11 cellular contexts compared by ENCODE assay signal in the genomic region with DNA sequence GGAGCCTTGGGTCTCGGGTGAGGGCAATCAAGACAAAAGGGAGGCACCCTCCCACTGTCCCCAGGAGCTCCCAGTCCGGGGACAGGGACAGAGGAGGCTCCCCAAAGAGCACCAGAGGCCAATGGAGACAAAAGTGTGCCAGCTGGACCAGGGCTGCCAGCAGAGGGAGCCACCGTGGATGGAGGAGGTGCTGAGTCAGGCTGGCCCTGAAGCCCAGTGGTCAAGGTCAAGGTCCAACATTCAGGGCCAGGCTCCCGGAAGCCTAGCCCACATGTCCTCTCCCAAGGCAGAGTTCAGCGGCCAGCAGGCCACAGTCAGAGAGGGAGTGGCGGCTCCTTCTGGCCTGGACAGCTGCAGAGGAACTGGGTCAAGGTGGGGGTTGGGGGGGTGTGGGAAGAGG. TPM values are rescaled to one million over a fixed set of nuclear protein-coding genes. Genes with fewer than 3 reads are reported as not detected.
DNase-seq lines count a peak whose midpoint lies in the region; ATAC-seq and TF ChIP-seq lines count a peak whose summit lies in the region.
"Had no signal": no experiment of that assay in that cellular context is flagged by ENCODE, and none has a peak within 500 bp of the region (broad histone marks: within the 10 kb centered on the region; RNA-seq: fewer than 3 reads in every experiment).

No MANE protein-coding gene starts in this region.

- no peak overlapping the region for H3T11ph ChIP-seq in H9 (ENCODE audit: low read length)

- no peak overlapping the region for H4K91ac ChIP-seq in H9 (ENCODE audit: insufficient read length, low read depth, low read length)

- peaks cover 45% of the 10 kb centered on the region for H3K27me3 Mint-ChIP-seq in H9 (ENCODE audit: low read depth)

- no peaks in the 10 kb centered on the region for H3K79me2 ChIP-seq in H9 (ENCODE audit: insufficient read depth, low read length)

- H3K36me3 Mint-ChIP-seq in H9 (ENCODE audit: insufficient read depth in 1 of 3, low read depth in 3 of 3): no peaks in the 10 kb centered on the region

- no peak overlapping the region for H3K4ac ChIP-seq in H9 (ENCODE audit: low read depth, low read length)

- H3K27me3 ChIP-seq in H9 (ENCODE audit: insufficient read depth, low read length): no peaks in the 10 kb centered on the region

- no peaks in the 10 kb centered on the region for H3K4me1 ChIP-seq in H9 (ENCODE audit: insufficient read depth, low read length)

- H4K5ac ChIP-seq in H9 (ENCODE audit: insufficient read length, low read depth, low read length): no peak overlapping the region

- no peak overlapping the region for H3K27ac Mint-ChIP-seq in H9

- peaks cover 0 to 1% of the 10 kb centered on the region in 2 experiments; a peak in 2 of 5 replicates for H3K9me3 Mint-ChIP-seq in H9

- no peak overlapping the region for H3K23ac ChIP-seq in H9 (ENCODE audit: insufficient read length, low read depth, low read length)

- H3K27ac ChIP-seq in H9 (ENCODE audit: insufficient read length, low read depth, low read length): no peak overlapping the region

- H3K79me1 ChIP-seq in H9 (ENCODE audit: insufficient read depth, low read depth, low read length, poor library complexity, severe bottlenecking): no peaks in the 10 kb centered on the region

- no peak overlapping the region for H3K4me2 ChIP-seq in H9 (ENCODE audit: insufficient read depth, insufficient read length, low read length)

- H3K23me2 ChIP-seq in H9 (ENCODE audit: insufficient read length, low read depth, low read length, poor library complexity, severe bottlenecking): no peaks in the 10 kb centered on the region

- no CpG with 5 or more reads among the region's 6 CpGs for WGBS in H9 (ENCODE audit: extremely low coverage, insufficient read length, low lambda C conversion rate)

- H2BK120ac ChIP-seq in H9 (ENCODE audit: low read depth, low read length, poor library complexity, severe bottlenecking): no peak overlapping the region

- DNase-seq in AML-193 (lab: John Stamatoyannopoulos, UW) (peak; percentile 0 to 3), H9 (peak; percentile 79), astrocyte of the spinal cord (ENCODE audit: low read depth, low spot score) (no peak), left lobe of liver (ENCODE audit: low spot score) (peak; percentile 90), SKM-1 (lab: John Stamatoyannopoulos, UW; ENCODE audit: unreplicated experiment) (no peak), pons (ENCODE audit: low spot score) (no peak), NCI-H526 (lab: John Stamatoyannopoulos, UW) (no peak)
- DNase-seq: caudate nucleus had no signal

- no peak overlapping the region for H2BK5ac ChIP-seq in H9 (ENCODE audit: insufficient read length, low read length)

- no peak overlapping the region for H2BK12ac ChIP-seq in H9 (ENCODE audit: insufficient read length, low read depth, low read length)

- no peak overlapping the region for H2BK15ac ChIP-seq in H9 (ENCODE audit: low read depth, low read length)

- H3K56ac ChIP-seq in H9 (ENCODE audit: insufficient read length, low read depth, low read length): no peak overlapping the region

- no peak overlapping the region for H3K4me3 ChIP-seq in astrocyte of the spinal cord (ENCODE audit: low read depth, low read length)

- H3K14ac ChIP-seq in H9 (ENCODE audit: insufficient read depth, low read length): no peak overlapping the region

- H3K18ac ChIP-seq in H9 (ENCODE audit: insufficient read length, low read depth, low read length): no peak overlapping the region

- in situ Hi-C loops in astrocyte of the spinal cord (cut with HindIII; ENCODE audit: low sequenced_read_pairs): no loop called here

- H4K8ac ChIP-seq in H9 (replicated peaks; ENCODE audit: insufficient read length, low read depth, low read length): no peak overlapping the region

- no peak overlapping the region for H2AFZ ChIP-seq in H9 (ENCODE audit: low read length)

- no peaks in the 10 kb centered on the region for H4K20me1 ChIP-seq in H9 (ENCODE audit: control insufficient read depth, insufficient read depth, insufficient read length)

- H3K4me3 Mint-ChIP-seq in H9: no peak overlapping the region

- no peak overlapping the region for H2AK5ac ChIP-seq in H9 (ENCODE audit: insufficient read length, low read length)

- H3K9ac ChIP-seq in H9 (ENCODE audit: extremely low read depth, insufficient read length, low read length): no peak overlapping the region

- peaks cover 6 to 11% of the 10 kb centered on the region in 2 experiments for H3K4me1 Mint-ChIP-seq in H9

- peak; percentile 95 for ATAC-seq in left lobe of liver
- no peak for ATAC-seq in HG03469 (IDR thresholded peaks at IDR 0.05; ENCODE audit: unreplicated experiment)

- no peak overlapping the region for H2BK20ac ChIP-seq in H9 (ENCODE audit: low read depth, low read length, poor library complexity, severe bottlenecking)

- peak; percentile 72 for TF ChIP-seq CTCF in H9 (conservative IDR thresholded peaks at IDR 0.05)
- peak; percentile 62 for TF ChIP-seq CTCF in astrocyte of the spinal cord (IDR thresholded peaks at IDR 0.05; ENCODE audit: low read depth, low read length)

- no peaks in the 10 kb centered on the region for H3K9me3 ChIP-seq in H9 (ENCODE audit: control insufficient read depth, low read depth, low read length)

RNA-seq across cellular contexts. Expression of gene COL5A3, which starts 8.4 kb away (rescaled TPM):
- total RNA-seq in H9 (2021) (0.70 and 0.72 TPM in 2 replicates), left lobe of liver (24.3 TPM)

RNA-seq across cellular contexts. Expression of gene RDH8, which starts 11.4 kb away (rescaled TPM):
- total RNA-seq in H9 (2021) (0.13 TPM in 1 of 2 replicates, not detected in the other), left lobe of liver (not detected)
- total RNA-seq: mesenteric fat pad; T-helper 1 cell treated with Interleukin-12 subunit alpha and Interleukin-12 subunit beta and Interleukin-4 antibody, amounts not matched to agents 30 ng/mL and 1 ng/mL, for 36 hours had no signal

Comparison
In these comparisons a context has a peak if more than half of its experiments do, and no peak if none do; other contexts are left out.
1. DNase-seq: peak in AML-193 (2 of 2), H9 (single experiment) and left lobe of liver (single experiment); none in astrocyte of the spinal cord (single experiment), SKM-1 (single experiment), pons (single experiment) and NCI-H526 (0 of 2).
2. RNA of gene COL5A3, which starts 8.4 kb away (total RNA-seq): 24.3 TPM in left lobe of liver (single experiment); 0.70 to 0.72 TPM in H9; every median in the first group is over 10 times any median in the second.